Comparison of ENCODE assay signal across 9 cellular contexts in the genomic region with DNA sequence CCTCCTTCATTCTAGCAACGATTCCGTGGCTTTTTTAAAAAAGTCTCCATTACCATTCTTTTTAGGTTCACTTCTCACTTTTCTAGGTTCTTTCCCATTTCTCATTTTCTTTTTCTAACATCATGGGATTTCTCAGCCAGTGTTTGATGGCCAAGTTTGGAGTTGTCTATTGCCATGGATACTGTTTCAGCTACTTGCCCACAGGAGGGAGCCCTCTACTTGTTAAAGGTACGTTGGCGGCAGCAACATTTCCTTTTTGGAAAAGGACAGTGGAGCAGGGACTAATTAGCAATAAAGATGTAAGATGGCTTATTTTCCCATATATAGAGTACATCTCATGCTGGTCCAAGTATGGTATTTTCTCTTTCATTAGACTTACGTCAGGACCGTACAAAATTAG.
A peak's percentile ranks its signal among the peaks of the same experiment; 100 is the strongest.
DNase-seq lines count a peak whose midpoint lies in the region; ATAC-seq, FAIRE-seq and TF ChIP-seq lines count a peak whose summit lies in the region.
"Had no signal": no experiment of that assay in that cellular context is flagged by ENCODE, and none has a peak within 500 bp of the region (broad histone marks: within the 10 kb centered on the region; RNA-seq: fewer than 3 reads in every experiment).

No MANE protein-coding gene starts in this region.

- H3K27ac ChIP-seq in small intestine (ENCODE audit: low read depth in 1 of 2, low read length in 1 of 2), result no peak overlapping the region
- H3K27ac ChIP-seq: parathyroid adenoma had no signal

- H3K36me3 ChIP-seq in small intestine (ENCODE audit: control insufficient read depth in 2 of 2, insufficient read depth in 2 of 2, low read length in 2 of 2), result no peaks in the 10 kb centered on the region

- H3K9me3 ChIP-seq in small intestine (ENCODE audit: control insufficient read depth, low read depth), result no peaks in the 10 kb centered on the region

- ATAC-seq in GM19395 (IDR thresholded peaks at IDR 0.05; ENCODE audit: unreplicated experiment), result no peak

- no peak overlapping the region for H3K4me3 ChIP-seq in small intestine (ENCODE audit: low read depth in 1 of 2, low read length in 2 of 2)

- DNase-seq in NCI-H146 (lab: John Stamatoyannopoulos, UW), result peak; percentile 20
- DNase-seq in NCI-H146 treated with DMSO at 0.1 percent for 48 hours (lab: John Stamatoyannopoulos, UW; ENCODE audit: unreplicated experiment), result no peak
- peak; percentile 70 for DNase-seq in NCI-H82 (lab: John Stamatoyannopoulos, UW)
- peak; percentile 3 to 17 for DNase-seq in erythroblast (lab: John Stamatoyannopoulos, UW)
- peak; percentile 26 for DNase-seq in small intestine
- no peak for DNase-seq in stimulated activated CD4-positive, alpha-beta T cell treated with anti-CD3 and anti-CD28 coated beads, Interleukin-4, amount 100 ng/mL, for 4 hours
- no peak for DNase-seq in effector CD8-positive, alpha-beta T cell (lab: John Stamatoyannopoulos, UW)

- no peak for FAIRE-seq in small intestine (lab: Jason Lieb, UNC)

- H3K27me3 ChIP-seq in small intestine (ENCODE audit: control insufficient read depth in 2 of 2, insufficient read depth in 2 of 2, low read length in 2 of 2), result no peaks in the 10 kb centered on the region

- H3K4me1 ChIP-seq in small intestine (ENCODE audit: control insufficient read depth in 2 of 2, insufficient read depth in 1 of 2, low read depth in 1 of 2, low read length in 1 of 2), result no peaks in the 10 kb centered on the region
- H3K4me1 ChIP-seq: parathyroid adenoma had no signal

- no peak for TF ChIP-seq POLR2A in erythroblast (IDR thresholded peaks at IDR 0.05; ENCODE audit: low read length)

- WGBS in small intestine, 3 donors, result 33 to 34% (median 34%) methylated on average over 6 of the region's 6 CpGs

Comparison
In these comparisons a context has a peak if more than half of its experiments do, and no peak if none do; other contexts are left out.
1. DNase-seq: peak in NCI-H146 (single experiment), NCI-H82 (single experiment), erythroblast (2 of 2) and small intestine (single experiment); none in NCI-H146 treated with DMSO at 0.1 percent for 48 hours (single experiment), stimulated activated CD4-positive, alpha-beta T cell treated with anti-CD3 and anti-CD28 coated beads, Interleukin-4, amount 100 ng/mL, for 4 hours (0 of 2) and effector CD8-positive, alpha-beta T cell (single experiment).